ENCODE assay signal across 8 cellular contexts in the genomic region with DNA sequence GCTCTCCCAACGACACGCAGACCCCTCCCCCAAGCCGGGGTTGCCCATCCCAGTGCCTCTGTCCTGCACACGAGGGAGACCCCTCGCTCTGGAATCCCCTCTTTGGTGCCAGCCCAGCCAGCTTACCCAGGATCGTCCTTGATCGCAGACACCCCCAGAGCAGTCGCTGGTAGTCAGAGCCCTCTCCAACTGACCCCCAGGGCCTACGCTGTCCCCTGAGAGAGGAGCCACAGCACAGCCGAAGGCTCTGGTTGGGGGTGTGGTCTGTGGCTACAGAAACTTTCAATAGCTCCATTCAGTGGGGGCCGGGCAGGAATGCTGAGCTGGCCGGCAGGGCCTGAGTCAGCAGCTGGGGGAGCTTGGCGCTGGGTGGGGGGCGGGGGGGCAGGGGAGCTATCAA. TPM values are rescaled to one million over a fixed set of nuclear protein-coding genes. Genes with fewer than 3 reads are reported as not detected.
DNase-seq lines count a peak whose midpoint lies in the region; ATAC-seq and TF ChIP-seq lines count a peak whose summit lies in the region.
"Had no signal": no experiment of that assay in that cellular context is flagged by ENCODE, and none has a peak within 500 bp of the region (broad histone marks: within the 10 kb centered on the region; RNA-seq: fewer than 3 reads in every experiment).

A gene with protein sequence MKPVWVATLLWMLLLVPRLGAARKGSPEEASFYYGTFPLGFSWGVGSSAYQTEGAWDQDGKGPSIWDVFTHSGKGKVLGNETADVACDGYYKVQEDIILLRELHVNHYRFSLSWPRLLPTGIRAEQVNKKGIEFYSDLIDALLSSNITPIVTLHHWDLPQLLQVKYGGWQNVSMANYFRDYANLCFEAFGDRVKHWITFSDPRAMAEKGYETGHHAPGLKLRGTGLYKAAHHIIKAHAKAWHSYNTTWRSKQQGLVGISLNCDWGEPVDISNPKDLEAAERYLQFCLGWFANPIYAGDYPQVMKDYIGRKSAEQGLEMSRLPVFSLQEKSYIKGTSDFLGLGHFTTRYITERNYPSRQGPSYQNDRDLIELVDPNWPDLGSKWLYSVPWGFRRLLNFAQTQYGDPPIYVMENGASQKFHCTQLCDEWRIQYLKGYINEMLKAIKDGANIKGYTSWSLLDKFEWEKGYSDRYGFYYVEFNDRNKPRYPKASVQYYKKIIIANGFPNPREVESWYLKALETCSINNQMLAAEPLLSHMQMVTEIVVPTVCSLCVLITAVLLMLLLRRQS (minus strand): TSS at position 268 of the 400 bp plus-strand sequence. CDS start 633 bp downstream, outside the sequence.

- H3K9me2 ChIP-seq in HCT116 (ENCODE audit: insufficient read depth) = no peaks in the 10 kb centered on the region

- no peak for TF ChIP-seq POLR2A in HCT116 (IDR thresholded peaks at IDR 0.05; ENCODE audit: borderline replicate concordance, extremely low read depth, insufficient read depth, insufficient read length)

- H4K20me1 ChIP-seq in HCT116 (ENCODE audit: insufficient read depth) = no peaks in the 10 kb centered on the region

- H3K27ac ChIP-seq in HCT116 (ENCODE audit: low read depth, low read length) = no peak within 1 kb of the TSS

- no TSS peak for BruUV-seq in HCT116 (replicated peaks; lab: Mats Ljungman, UMichigan)

- no peak for TF ChIP-seq RAD21 in HCT116 (IDR thresholded peaks at IDR 0.05; ENCODE audit: low read depth)

- no peak for ATAC-seq in HCT116
- ATAC-seq in HG02884 (IDR thresholded peaks at IDR 0.05; ENCODE audit: unreplicated experiment) = no peak
- ATAC-seq in HG03432 (IDR thresholded peaks at IDR 0.05; ENCODE audit: unreplicated experiment) = no peak

- H3K9me3 ChIP-seq in HCT116 (ENCODE audit: control insufficient read depth in 1 of 2, insufficient read depth in 1 of 2, low read depth in 1 of 2, low read length in 2 of 2) = no peaks in the 10 kb centered on the region

- H3K4me3 ChIP-seq in HCT116 (replicated peaks in 1 of 2; ENCODE audit: low read depth in 1 of 2, low read length in 2 of 2) = no peak within 1 kb of the TSS
- no peak within 1 kb of the TSS for H3K4me3 ChIP-seq in skeletal muscle cell (ENCODE audit: low read depth, low read length)

- CTCF ChIA-PET in HCT116 (lab: Charles Lee) = interaction anchor here (1.1 to 1.7 kb wide), 3 partner anchors 11 to 286 kb away, joined by 3 to 5 read pairs (median 4); a partner anchor contains a TSS

- H3K9ac ChIP-seq in HCT116 (ENCODE audit: low read length) = no peak within 1 kb of the TSS

- H3K27me3 ChIP-seq in HCT116 (ENCODE audit: insufficient read depth, low read length) = no peaks in the 10 kb centered on the region

- RAD21 ChIA-PET in HCT116 (lab: Charles Lee; ENCODE audit: low non-redundant PET in 1 of 2, low total read pairs in 2 of 2, uncharacterized antibody in 2 of 2, unreplicated experiment in 2 of 2) = no interaction called here

- H3K36me3 ChIP-seq in HCT116 (ENCODE audit: control insufficient read depth in 1 of 2, insufficient read depth in 2 of 2, low read length in 2 of 2) = no peaks in the 10 kb centered on the region

- H3K4me2 ChIP-seq in HCT116 (ENCODE audit: low read length) = peak within 1 kb of the TSS; percentile 31

- peaks cover 0 to 5% of the 10 kb centered on the region in 2 experiments; a peak in 1 of 4 replicates for H3K4me1 ChIP-seq in HCT116 (ENCODE audit: control insufficient read depth in 1 of 2, insufficient read depth in 2 of 2, low read length in 2 of 2)

- TF ChIP-seq CTCF in HCT116 (IDR thresholded peaks at IDR 0.05 in 2 of 3, conservative IDR thresholded peaks at IDR 0.05 in 1 of 3; ENCODE audit: borderline replicate concordance in 1 of 3, insufficient read depth in 1 of 3, low read depth in 2 of 3, low read length in 2 of 3) = no peak

- POLR2A ChIA-PET in HCT116 (lab: Charles Lee) = interaction anchor here (1.3 kb wide), 1 partner anchor 62 kb away, joined by 3 read pairs; no protein-coding TSS in a partner anchor

- peak within 1 kb of the TSS; percentile 36 for H2AFZ ChIP-seq in HCT116 (ENCODE audit: low read depth, low read length, poor library complexity, severe bottlenecking)

- H3K79me2 ChIP-seq in HCT116 (ENCODE audit: insufficient read depth, low read length) = no peaks in the 10 kb centered on the region

- DNase-seq in HCT116 (ENCODE audit: low read depth, low spot score) = no peak
- peak; percentile 52 for DNase-seq in T1000 (lab: John Stamatoyannopoulos, UW)
- peak; percentile 2 to 8 for DNase-seq in hippocampal formation (lab: John Stamatoyannopoulos, UW)
- peak; percentile 33 for DNase-seq in skeletal muscle cell (ENCODE audit: low read depth)
- DNase-seq in activated CD4-positive, CD25-positive, alpha-beta regulatory T cell (lab: John Stamatoyannopoulos, UW) = no peak
- DNase-seq: activated CD4-positive, alpha-beta T cell treated with anti-CD3 and anti-CD28 coated beads for 1 hour had no signal

- intact Hi-C loops in HCT116 (cut with micrococcal nuclease) = no loop called here

TF ChIP-seq in HCT116, 20 proteins besides CTCF, POLR2A, EP300 and RAD21:
- TF ChIP-seq EZH2 (IDR thresholded peaks at IDR 0.05) = no peak
- TF ChIP-seq EGR1 (IDR thresholded peaks at IDR 0.05; ENCODE audit: low read depth) = no peak
- TF ChIP-seq SP1 (IDR thresholded peaks at IDR 0.05; ENCODE audit: low read depth) = no peak
- TF ChIP-seq, protein P1, sequence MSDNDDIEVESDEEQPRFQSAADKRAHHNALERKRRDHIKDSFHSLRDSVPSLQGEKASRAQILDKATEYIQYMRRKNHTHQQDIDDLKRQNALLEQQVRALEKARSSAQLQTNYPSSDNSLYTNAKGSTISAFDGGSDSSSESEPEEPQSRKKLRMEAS (IDR thresholded peaks at IDR 0.05) = no peak
- TF ChIP-seq SRF (IDR thresholded peaks at IDR 0.05; ENCODE audit: low read depth) = no peak
- TF ChIP-seq, protein P2, sequence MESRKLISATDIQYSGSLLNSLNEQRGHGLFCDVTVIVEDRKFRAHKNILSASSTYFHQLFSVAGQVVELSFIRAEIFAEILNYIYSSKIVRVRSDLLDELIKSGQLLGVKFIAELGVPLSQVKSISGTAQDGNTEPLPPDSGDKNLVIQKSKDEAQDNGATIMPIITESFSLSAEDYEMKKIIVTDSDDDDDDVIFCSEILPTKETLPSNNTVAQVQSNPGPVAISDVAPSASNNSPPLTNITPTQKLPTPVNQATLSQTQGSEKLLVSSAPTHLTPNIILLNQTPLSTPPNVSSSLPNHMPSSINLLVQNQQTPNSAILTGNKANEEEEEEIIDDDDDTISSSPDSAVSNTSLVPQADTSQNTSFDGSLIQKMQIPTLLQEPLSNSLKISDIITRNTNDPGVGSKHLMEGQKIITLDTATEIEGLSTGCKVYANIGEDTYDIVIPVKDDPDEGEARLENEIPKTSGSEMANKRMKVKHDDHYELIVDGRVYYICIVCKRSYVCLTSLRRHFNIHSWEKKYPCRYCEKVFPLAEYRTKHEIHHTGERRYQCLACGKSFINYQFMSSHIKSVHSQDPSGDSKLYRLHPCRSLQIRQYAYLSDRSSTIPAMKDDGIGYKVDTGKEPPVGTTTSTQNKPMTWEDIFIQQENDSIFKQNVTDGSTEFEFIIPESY (IDR thresholded peaks at IDR 0.05; ENCODE audit: extremely low read depth, insufficient replicate concordance, low read length) = no peak
- TF ChIP-seq SIN3A (IDR thresholded peaks at IDR 0.05; ENCODE audit: low read depth) = no peak
- TF ChIP-seq CEBPB (IDR thresholded peaks at IDR 0.05; ENCODE audit: low read depth) = no peak
- TF ChIP-seq ZFX (IDR thresholded peaks at IDR 0.05) = no peak
- TF ChIP-seq, protein P3, sequence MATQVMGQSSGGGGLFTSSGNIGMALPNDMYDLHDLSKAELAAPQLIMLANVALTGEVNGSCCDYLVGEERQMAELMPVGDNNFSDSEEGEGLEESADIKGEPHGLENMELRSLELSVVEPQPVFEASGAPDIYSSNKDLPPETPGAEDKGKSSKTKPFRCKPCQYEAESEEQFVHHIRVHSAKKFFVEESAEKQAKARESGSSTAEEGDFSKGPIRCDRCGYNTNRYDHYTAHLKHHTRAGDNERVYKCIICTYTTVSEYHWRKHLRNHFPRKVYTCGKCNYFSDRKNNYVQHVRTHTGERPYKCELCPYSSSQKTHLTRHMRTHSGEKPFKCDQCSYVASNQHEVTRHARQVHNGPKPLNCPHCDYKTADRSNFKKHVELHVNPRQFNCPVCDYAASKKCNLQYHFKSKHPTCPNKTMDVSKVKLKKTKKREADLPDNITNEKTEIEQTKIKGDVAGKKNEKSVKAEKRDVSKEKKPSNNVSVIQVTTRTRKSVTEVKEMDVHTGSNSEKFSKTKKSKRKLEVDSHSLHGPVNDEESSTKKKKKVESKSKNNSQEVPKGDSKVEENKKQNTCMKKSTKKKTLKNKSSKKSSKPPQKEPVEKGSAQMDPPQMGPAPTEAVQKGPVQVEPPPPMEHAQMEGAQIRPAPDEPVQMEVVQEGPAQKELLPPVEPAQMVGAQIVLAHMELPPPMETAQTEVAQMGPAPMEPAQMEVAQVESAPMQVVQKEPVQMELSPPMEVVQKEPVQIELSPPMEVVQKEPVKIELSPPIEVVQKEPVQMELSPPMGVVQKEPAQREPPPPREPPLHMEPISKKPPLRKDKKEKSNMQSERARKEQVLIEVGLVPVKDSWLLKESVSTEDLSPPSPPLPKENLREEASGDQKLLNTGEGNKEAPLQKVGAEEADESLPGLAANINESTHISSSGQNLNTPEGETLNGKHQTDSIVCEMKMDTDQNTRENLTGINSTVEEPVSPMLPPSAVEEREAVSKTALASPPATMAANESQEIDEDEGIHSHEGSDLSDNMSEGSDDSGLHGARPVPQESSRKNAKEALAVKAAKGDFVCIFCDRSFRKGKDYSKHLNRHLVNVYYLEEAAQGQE (IDR thresholded peaks at IDR 0.05; ENCODE audit: low read depth) = no peak
- TF ChIP-seq ELF1 (IDR thresholded peaks at IDR 0.05; ENCODE audit: borderline replicate concordance, low read depth) = no peak
- no peak for TF ChIP-seq EZH2phosphoT487 (IDR thresholded peaks at IDR 0.05; ENCODE audit: borderline replicate concordance)
- TF ChIP-seq YY1 (IDR thresholded peaks at IDR 0.05; ENCODE audit: extremely low read depth, insufficient replicate concordance, low read depth, low read length) = no peak
- no peak for TF ChIP-seq TCF7L2 (IDR thresholded peaks at IDR 0.05; ENCODE audit: borderline replicate concordance, extremely low read depth, insufficient read depth, insufficient read length)
- TF ChIP-seq, protein P4, sequence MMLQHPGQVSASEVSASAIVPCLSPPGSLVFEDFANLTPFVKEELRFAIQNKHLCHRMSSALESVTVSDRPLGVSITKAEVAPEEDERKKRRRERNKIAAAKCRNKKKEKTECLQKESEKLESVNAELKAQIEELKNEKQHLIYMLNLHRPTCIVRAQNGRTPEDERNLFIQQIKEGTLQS (IDR thresholded peaks at IDR 0.05) = no peak
- TF ChIP-seq JUND (IDR thresholded peaks at IDR 0.05) = no peak
- TF ChIP-seq POLR2AphosphoS5 (IDR thresholded peaks at IDR 0.05; ENCODE audit: low read depth, low read length) = no peak
TF ChIP-seq in HCT116: peak in this region for 0.

RNA-seq across cellular contexts. Expression of the gene that starts here (rescaled TPM):
- total RNA-seq in HCT116 (2021; ENCODE audit: unreplicated experiment) = not detected
- polyA plus RNA-seq in HCT116 (2012) = 0.04 and 0.10 TPM in 2 replicates

Comparison
In these comparisons a context has a peak if more than half of its experiments do, and no peak if none do; other contexts are left out.
1. DNase-seq: peak in T1000 (single experiment), hippocampal formation (2 of 2) and skeletal muscle cell (single experiment); none in HCT116 (single experiment) and activated CD4-positive, CD25-positive, alpha-beta regulatory T cell (0 of 4).